Comparison of ENCODE assay signal across 24 cellular contexts in the genomic region with DNA sequence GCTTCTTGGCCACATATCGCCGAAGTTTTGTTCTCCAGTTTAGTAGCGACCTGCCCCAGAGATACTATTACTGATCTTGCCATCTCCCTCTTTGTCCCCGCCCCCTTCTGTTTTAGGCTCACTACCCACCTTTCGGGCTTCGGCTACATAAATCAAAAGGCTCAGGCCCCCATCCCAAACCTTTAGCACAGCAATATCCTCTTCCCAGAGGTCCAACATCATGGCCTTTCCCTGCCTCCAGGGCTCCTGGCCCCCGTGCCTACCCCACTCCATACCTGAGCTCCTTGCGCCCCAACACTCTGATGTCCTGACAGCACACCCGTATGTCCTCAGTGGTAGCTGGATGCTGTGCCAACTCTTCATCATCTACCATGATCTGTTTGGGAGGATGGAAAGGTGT. TPM values are rescaled to one million over a fixed set of nuclear protein-coding genes. Genes with fewer than 3 reads are reported as not detected.
DNase-seq lines count a peak whose midpoint lies in the region; ATAC-seq, FAIRE-seq and TF ChIP-seq lines count a peak whose summit lies in the region.
"Had no signal": no experiment of that assay in that cellular context is flagged by ENCODE, and none has a peak within 500 bp of the region (broad histone marks: within the 10 kb centered on the region; RNA-seq: fewer than 3 reads in every experiment).

No MANE protein-coding gene starts in this region.

- no peak overlapping the region for H3K9ac ChIP-seq in kidney (ENCODE audit: low read length in 2 of 2)

- H3K4me3 ChIP-seq in kidney (ENCODE audit: low read length in 2 of 2) (no peak overlapping the region), foreskin fibroblast (ENCODE audit: low read depth in 1 of 2, low read length in 2 of 2) (no peak overlapping the region)
- H3K4me3 ChIP-seq: left lung had no signal

- H3K27me3 Mint-ChIP-seq in activated T-cell treated with anti-CD3 and anti-CD28 coated beads, Interleukin-2, amount 50 U/mL, for 72 hours (ENCODE audit: low read depth): no peaks in the 10 kb centered on the region
- no peaks in the 10 kb centered on the region for H3K27me3 Mint-ChIP-seq in activated CD4-positive, alpha-beta memory T cell treated with anti-CD3 and anti-CD28 coated beads for 36 hours

- intact Hi-C loops in activated CD4-positive, alpha-beta memory T cell treated with anti-CD3 and anti-CD28 coated beads for 36 hours (cut with micrococcal nuclease): no loop called here
- intact Hi-C loops in kidney (cut with DNase I): no loop called here

- CTCF ChIA-PET in activated CD4-positive, alpha-beta memory T cell treated with anti-CD3 and anti-CD28 coated beads for 36 hours (lab: Charles Lee): interaction anchor here (1.1 to 2.8 kb wide), 2 partner anchors 10 to 49 kb away, joined by 3 to 10 read pairs; no protein-coding TSS in a partner anchor

- H3K36me3 Mint-ChIP-seq in activated T-cell treated with anti-CD3 and anti-CD28 coated beads, Interleukin-2, amount 50 U/mL, for 72 hours (ENCODE audit: insufficient read depth in 2 of 2): peaks cover 18 to 41% of the 10 kb centered on the region in 2 donors
- peaks cover 69% of the 10 kb centered on the region for H3K36me3 Mint-ChIP-seq in activated CD4-positive, alpha-beta memory T cell treated with anti-CD3 and anti-CD28 coated beads for 36 hours
- peaks cover 99% of the 10 kb centered on the region for H3K36me3 Mint-ChIP-seq in stimulated activated effector memory CD8-positive, alpha-beta T cell treated with anti-CD3 and anti-CD28 coated beads, Interleukin-12 subunit alpha, Interleukin-12 subunit beta, amount 100 ng/mL, for 72 hours

- FAIRE-seq in kidney (lab: Jason Lieb, UNC): no peak
- FAIRE-seq: urothelium cell line had no signal

- H3K4me1 ChIP-seq in kidney (ENCODE audit: control insufficient read depth in 1 of 2, insufficient read depth in 1 of 2, low read depth in 1 of 2, low read length in 2 of 2): peaks cover 25 to 31% of the 10 kb centered on the region in 2 donors

- ATAC-seq in activated T-cell treated with anti-CD3 and anti-CD28 coated beads, Interleukin-2, amount 50 U/mL, for 72 hours (replicated peaks in 1 of 2): no peak
- no peak for ATAC-seq in stimulated activated effector memory CD8-positive, alpha-beta T cell treated with anti-CD3 and anti-CD28 coated beads, Interleukin-12 subunit alpha, Interleukin-12 subunit beta, amount 100 ng/mL, for 72 hours
- ATAC-seq in GM21360 (IDR thresholded peaks at IDR 0.05; ENCODE audit: unreplicated experiment): no peak
- ATAC-seq: left lung, PC-3 had no signal

- H3K9me3 ChIP-seq in kidney (ENCODE audit: control insufficient read depth in 1 of 2, low read length in 2 of 2): no peaks in the 10 kb centered on the region
- H3K9me3 ChIP-seq: left lung had no signal

- H3K4me1 Mint-ChIP-seq in activated T-cell treated with anti-CD3 and anti-CD28 coated beads, Interleukin-2, amount 50 U/mL, for 72 hours (ENCODE audit: low read depth): peaks cover 76% of the 10 kb centered on the region
- H3K4me1 Mint-ChIP-seq in activated CD4-positive, alpha-beta memory T cell treated with anti-CD3 and anti-CD28 coated beads for 36 hours (ENCODE audit: low read depth): peaks cover 54% of the 10 kb centered on the region
- peaks cover 80% of the 10 kb centered on the region for H3K4me1 Mint-ChIP-seq in stimulated activated effector memory CD8-positive, alpha-beta T cell treated with anti-CD3 and anti-CD28 coated beads, Interleukin-12 subunit alpha, Interleukin-12 subunit beta, amount 100 ng/mL, for 72 hours

- peak overlapping the region; percentile 26 for H3K27ac Mint-ChIP-seq in activated T-cell treated with anti-CD3 and anti-CD28 coated beads, Interleukin-2, amount 50 U/mL, for 72 hours
- H3K27ac Mint-ChIP-seq in activated CD4-positive, alpha-beta memory T cell treated with anti-CD3 and anti-CD28 coated beads for 36 hours: peak overlapping the region; percentile 66
- peak overlapping the region; percentile 81 for H3K27ac Mint-ChIP-seq in stimulated activated effector memory CD8-positive, alpha-beta T cell treated with anti-CD3 and anti-CD28 coated beads, Interleukin-12 subunit alpha, Interleukin-12 subunit beta, amount 100 ng/mL, for 72 hours

- H3K4me3 Mint-ChIP-seq in activated T-cell treated with anti-CD3 and anti-CD28 coated beads, Interleukin-2, amount 50 U/mL, for 72 hours: no peak overlapping the region
- H3K4me3 Mint-ChIP-seq in activated CD4-positive, alpha-beta memory T cell treated with anti-CD3 and anti-CD28 coated beads for 36 hours: no peak overlapping the region
- no peak overlapping the region for H3K4me3 Mint-ChIP-seq in stimulated activated effector memory CD8-positive, alpha-beta T cell treated with anti-CD3 and anti-CD28 coated beads, Interleukin-12 subunit alpha, Interleukin-12 subunit beta, amount 100 ng/mL, for 72 hours

- POLR2A ChIA-PET in activated CD4-positive, alpha-beta memory T cell treated with anti-CD3 and anti-CD28 coated beads for 36 hours (lab: Charles Lee): interaction anchor here (0.5 to 1.2 kb wide), 3 partner anchors 10 to 82 kb away, joined by 3 read pairs; no protein-coding TSS in a partner anchor

- DNase-seq in activated T-cell treated with anti-CD3 and anti-CD28 coated beads, Interleukin-2, amount 50 U/mL, for 72 hours: no peak
- DNase-seq in activated T-cell treated with anti-CD3 and anti-CD28 coated beads, Interleukin-2, amount 50 U/mL, for 48 hours: no peak
- no peak for DNase-seq in activated CD4-positive, alpha-beta memory T cell treated with anti-CD3 and anti-CD28 coated beads for 36 hours
- peak; percentile 21 for DNase-seq in kidney
- no peak for DNase-seq in stimulated activated effector memory CD8-positive, alpha-beta T cell treated with anti-CD3 and anti-CD28 coated beads, Interleukin-12 subunit alpha, Interleukin-12 subunit beta, amount 100 ng/mL, for 72 hours (ENCODE audit: low spot score in 2 of 2)
- no peak for DNase-seq in substantia nigra (lab: John Stamatoyannopoulos, UW)
- no peak for DNase-seq in foreskin fibroblast
- DNase-seq: ACHN; activated CD4-positive, alpha-beta T cell treated with anti-CD3 and anti-CD28 coated beads, Interleukin-2, amount 50 U/mL, for 1 hour; dermis blood vessel endothelial cell; Karpas-422; left lung; NCI-H1105 treated with DMSO at 0.1 percent for 48 hours; NCI-H774; PC-3; retina; stimulated activated naive CD4-positive, alpha-beta T cell treated with Interleukin-2 at 50 U/mL for 16 hours; T1000 had no signal

- H3K9me3 Mint-ChIP-seq in activated T-cell treated with anti-CD3 and anti-CD28 coated beads, Interleukin-2, amount 50 U/mL, for 72 hours: no peaks in the 10 kb centered on the region
- no peaks in the 10 kb centered on the region for H3K9me3 Mint-ChIP-seq in activated CD4-positive, alpha-beta memory T cell treated with anti-CD3 and anti-CD28 coated beads for 36 hours
- no peaks in the 10 kb centered on the region for H3K9me3 Mint-ChIP-seq in stimulated activated effector memory CD8-positive, alpha-beta T cell treated with anti-CD3 and anti-CD28 coated beads, Interleukin-12 subunit alpha, Interleukin-12 subunit beta, amount 100 ng/mL, for 72 hours

- TF ChIP-seq CTCF in kidney (IDR thresholded peaks at IDR 0.05; ENCODE audit: borderline replicate concordance, extremely low read depth, insufficient read depth) (no peak), foreskin fibroblast (IDR thresholded peaks at IDR 0.05; ENCODE audit: low read depth, low read length) (no peak)

- H3K36me3 ChIP-seq in kidney (ENCODE audit: control insufficient read depth in 1 of 2, insufficient read depth in 2 of 2, low read length in 2 of 2): peaks cover 50 to 71% of the 10 kb centered on the region in 2 donors

- H3K27ac ChIP-seq in kidney (ENCODE audit: low read depth in 2 of 2, low read length in 2 of 2) (no peak overlapping the region), substantia nigra (ENCODE audit: low read depth, low read length, poor library complexity, severe bottlenecking) (no peak overlapping the region)
- H3K27ac ChIP-seq: left lung had no signal

RNA-seq across cellular contexts. Expression of gene PSMC5, which starts 2.9 kb away (rescaled TPM):
- 100 to 1,000 TPM; 144 to 161 TPM for total RNA-seq in activated T-cell treated with anti-CD3 and anti-CD28 coated beads, Interleukin-2, amount 50 U/mL, for 72 hours
- total RNA-seq in activated CD4-positive, alpha-beta memory T cell treated with anti-CD3 and anti-CD28 coated beads for 36 hours: 100 to 1,000 TPM; 165 to 171 TPM
- 145 TPM for total RNA-seq in kidney
- 247 TPM for polyA plus RNA-seq in kidney (ENCODE audit: insufficient read depth, low read depth, low replicate concordance)

RNA-seq across cellular contexts. Expression of gene FTSJ3, which starts 3.1 kb away (rescaled TPM):
- total RNA-seq in activated T-cell treated with anti-CD3 and anti-CD28 coated beads, Interleukin-2, amount 50 U/mL, for 72 hours: 10 to 100 TPM; 36.0 to 42.3 TPM
- 10 to 100 TPM; 41.5 to 42.8 TPM for total RNA-seq in activated CD4-positive, alpha-beta memory T cell treated with anti-CD3 and anti-CD28 coated beads for 36 hours
- total RNA-seq in kidney: 38.7 TPM
- 23.7 TPM for polyA plus RNA-seq in kidney (ENCODE audit: insufficient read depth, low read depth, low replicate concordance)

RNA-seq across cellular contexts. Expression of gene SMARCD2, which starts 18.1 kb away (rescaled TPM):
- 100 to 1,000 TPM; 103 to 121 TPM for total RNA-seq in activated T-cell treated with anti-CD3 and anti-CD28 coated beads, Interleukin-2, amount 50 U/mL, for 72 hours
- 100 to 1,000 TPM; 109 to 111 TPM for total RNA-seq in activated CD4-positive, alpha-beta memory T cell treated with anti-CD3 and anti-CD28 coated beads for 36 hours
- total RNA-seq in kidney: 65.1 TPM
- 39.9 TPM for polyA plus RNA-seq in kidney (ENCODE audit: insufficient read depth, low read depth, low replicate concordance)

RNA-seq across cellular contexts. Expression of gene CSH2, which starts 49.1 kb away (rescaled TPM):
- not detected for total RNA-seq in activated T-cell treated with anti-CD3 and anti-CD28 coated beads, Interleukin-2, amount 50 U/mL, for 72 hours
- total RNA-seq in activated CD4-positive, alpha-beta memory T cell treated with anti-CD3 and anti-CD28 coated beads for 36 hours: not detected
- not detected for total RNA-seq in kidney
- not detected for polyA plus RNA-seq in kidney (ENCODE audit: insufficient read depth, low read depth, low replicate concordance)
- total RNA-seq: Daoy, dermis blood vessel endothelial cell, left lung, myocyte, PC-3, SK-MEL-5 had no signal
- polyA plus RNA-seq: esophagus had no signal

RNA-seq across cellular contexts. Expression of gene DDX42, which starts 50.4 kb away (rescaled TPM):
- total RNA-seq in activated T-cell treated with anti-CD3 and anti-CD28 coated beads, Interleukin-2, amount 50 U/mL, for 72 hours: 100 to 1,000 TPM; 112 to 114 TPM
- total RNA-seq in activated CD4-positive, alpha-beta memory T cell treated with anti-CD3 and anti-CD28 coated beads for 36 hours: 100 to 1,000 TPM; 103 to 106 TPM
- 104 TPM for total RNA-seq in kidney
- polyA plus RNA-seq in kidney (ENCODE audit: insufficient read depth, low read depth, low replicate concordance): 38.6 TPM

Comparison
In these comparisons a context has a peak if more than half of its experiments do, and no peak if none do; other contexts are left out.
1. H3K27ac Mint-ChIP-seq: peak in every context shown above with its lines; median percentile 81 in stimulated activated effector memory CD8-positive, alpha-beta T cell treated with anti-CD3 and anti-CD28 coated beads, Interleukin-12 subunit alpha, Interleukin-12 subunit beta, amount 100 ng/mL, for 72 hours; 66 in activated CD4-positive, alpha-beta memory T cell treated with anti-CD3 and anti-CD28 coated beads for 36 hours; 26 in activated T-cell treated with anti-CD3 and anti-CD28 coated beads, Interleukin-2, amount 50 U/mL, for 72 hours.